Comparison of ENCODE assay signal across 9 cellular contexts in the genomic region with DNA sequence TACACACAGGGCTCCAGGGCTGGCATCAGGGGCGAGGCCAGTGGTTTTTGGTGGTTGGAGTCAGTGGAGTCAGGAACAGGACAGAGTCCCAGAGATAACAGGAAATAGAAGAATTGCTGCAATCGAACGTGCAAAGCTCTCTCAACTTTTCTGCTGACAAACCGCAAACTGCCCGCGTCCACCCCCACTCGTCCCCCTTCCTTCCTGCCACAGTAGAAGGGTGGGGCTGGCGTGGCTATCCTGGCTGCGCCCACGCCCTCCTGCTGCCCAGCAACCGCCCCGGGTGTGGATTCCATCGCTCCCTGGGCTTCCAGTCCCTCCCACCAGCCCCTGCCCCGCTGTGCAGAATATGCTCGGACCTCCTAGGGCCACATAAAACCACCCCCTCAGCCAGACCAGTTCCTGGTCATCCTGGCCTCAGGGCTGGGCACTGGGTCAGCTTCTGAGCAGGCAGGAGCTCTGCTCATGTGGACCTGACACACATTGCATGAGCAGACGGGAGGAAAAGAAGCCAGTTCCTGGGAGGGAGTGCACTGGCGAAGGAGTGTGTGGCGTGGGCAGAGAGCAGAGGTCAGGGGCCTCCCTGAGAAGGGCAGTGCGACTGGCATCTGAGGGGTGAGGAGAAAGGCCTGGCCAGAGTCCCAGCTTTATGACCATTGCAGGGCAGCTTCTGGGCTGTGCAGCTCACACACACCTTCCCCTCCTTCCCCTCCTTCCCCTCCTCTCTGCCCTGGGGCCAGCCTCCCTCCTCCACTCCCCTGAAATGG.
DNase-seq lines count a peak whose midpoint lies in the region; ATAC-seq and TF ChIP-seq lines count a peak whose summit lies in the region.
"Had no signal": no experiment of that assay in that cellular context is flagged by ENCODE, and none has a peak within 500 bp of the region (broad histone marks: within the 10 kb centered on the region; RNA-seq: fewer than 3 reads in every experiment).

No MANE protein-coding gene starts in this region.

- H3K27me3 ChIP-seq in SJSA1 (replicated peaks) (no peaks in the 10 kb centered on the region), fibroblast of lung (ENCODE audit: control insufficient read depth, insufficient read depth, low read length) (peaks cover 6% of the 10 kb centered on the region), gastrocnemius medialis (peaks cover 0 to 3% (median 0%) of the 10 kb centered on the region in 3 donors)
- H3K27me3 ChIP-seq: body of pancreas had no signal

- H3K4me3 ChIP-seq in SJSA1 (no peak overlapping the region), fibroblast of lung (replicated peaks in 1 of 4; ENCODE audit: control extremely low read depth in 1 of 4, insufficient read depth in 1 of 4, low read depth in 3 of 4, low read length in 4 of 4) (no peak overlapping the region), gastrocnemius medialis (no peak overlapping the region)
- H3K4me3 ChIP-seq: body of pancreas had no signal

- H3K4me1 ChIP-seq in SJSA1 (replicated peaks) (peaks cover 43% of the 10 kb centered on the region), fibroblast of lung (ENCODE audit: control insufficient read depth, extremely low read depth, insufficient read depth, low read length) (no peaks in the 10 kb centered on the region), gastrocnemius medialis (no peaks in the 10 kb centered on the region)
- H3K4me1 ChIP-seq: body of pancreas had no signal

- no peak overlapping the region for H3K4me2 ChIP-seq in fibroblast of lung (ENCODE audit: extremely low read depth, insufficient read depth, low read length)

- in situ Hi-C loops in gastrocnemius medialis (cut with MboI; ENCODE audit: low sequenced_read_pairs in 4 of 4) = no loop called here

- no peak overlapping the region for H2AFZ ChIP-seq in fibroblast of lung (ENCODE audit: low read length)

- intact Hi-C loops in gastrocnemius medialis (cut with DNase I; ENCODE audit: low total_unique reads) = no loop called here

- no peaks in the 10 kb centered on the region for H3K9me3 ChIP-seq in SJSA1 (replicated peaks)
- no peaks in the 10 kb centered on the region for H3K9me3 ChIP-seq in fibroblast of lung (ENCODE audit: control insufficient read depth, insufficient read depth, low read depth, low read length)
- no peaks in the 10 kb centered on the region for H3K9me3 ChIP-seq in gastrocnemius medialis
- H3K9me3 ChIP-seq: body of pancreas had no signal

- ATAC-seq in gastrocnemius medialis (no peak), GM21447 (IDR thresholded peaks at IDR 0.05; ENCODE audit: unreplicated experiment) (no peak), HG03097 (IDR thresholded peaks at IDR 0.05; ENCODE audit: low FRiP score, unreplicated experiment) (no peak), HG03520 (IDR thresholded peaks at IDR 0.05; ENCODE audit: unreplicated experiment) (no peak), GM21515 (IDR thresholded peaks at IDR 0.05; ENCODE audit: unreplicated experiment) (no peak)
- ATAC-seq: body of pancreas had no signal

- H3K36me3 ChIP-seq in SJSA1 (no peaks in the 10 kb centered on the region), fibroblast of lung (ENCODE audit: control insufficient read depth, insufficient read depth, low read length) (no peaks in the 10 kb centered on the region), gastrocnemius medialis (no peaks in the 10 kb centered on the region)

- no peaks in the 10 kb centered on the region for H3K79me2 ChIP-seq in fibroblast of lung (ENCODE audit: control insufficient read depth, insufficient read depth, low read length)

- H3K27ac ChIP-seq in SJSA1 (peak overlapping the region; percentile 73), fibroblast of lung (ENCODE audit: insufficient read depth, low read length) (no peak overlapping the region), gastrocnemius medialis (no peak overlapping the region)
- H3K27ac ChIP-seq: body of pancreas had no signal

- TF ChIP-seq POLR2A in gastrocnemius medialis (IDR thresholded peaks at IDR 0.05) = no peak

- no peaks in the 10 kb centered on the region for H4K20me1 ChIP-seq in fibroblast of lung (ENCODE audit: control insufficient read depth, extremely low read depth, insufficient read depth, low read length)

- no peak for TF ChIP-seq CTCF in fibroblast of lung (conservative IDR thresholded peaks at IDR 0.05 in 1 of 2, IDR thresholded peaks at IDR 0.05 in 1 of 2; ENCODE audit: low read depth in 1 of 2, low read length in 2 of 2)
- TF ChIP-seq CTCF in gastrocnemius medialis (IDR thresholded peaks at IDR 0.05 in 4 of 5, conservative IDR thresholded peaks at IDR 0.05 in 1 of 5) = no peak

- H3K9ac ChIP-seq in fibroblast of lung (ENCODE audit: insufficient read depth, low read length) = no peak overlapping the region

- peak; percentile 19 for DNase-seq in HK-2 (ENCODE audit: unreplicated experiment)
- peak; percentile 90 to 94 for DNase-seq in SJSA1 (ENCODE audit: low read depth in 1 of 2, low spot score in 2 of 2)
- peak; percentile 13 to 29 for DNase-seq in fibroblast of lung (ENCODE audit: low read depth in 2 of 2)
- peak; percentile 28 to 46 for DNase-seq in gastrocnemius medialis

Comparison
In these comparisons a context has a peak if more than half of its experiments do, and no peak if none do; other contexts are left out.
1. DNase-seq: peak in every context shown above with its lines; median percentile 92 in SJSA1; 37 in gastrocnemius medialis; 21 in fibroblast of lung; 19 in HK-2.